13 cellular contexts compared by ENCODE assay signal in genomic region chr6:156917213-156917612, GRCh38.
DNase-seq lines count a peak whose midpoint lies in the region; ATAC-seq, FAIRE-seq and TF ChIP-seq lines count a peak whose summit lies in the region.
"Had no signal": no experiment of that assay in that cellular context is flagged by ENCODE, and none has a peak within 500 bp of the region (broad histone marks: within the 10 kb centered on the region; RNA-seq: fewer than 3 reads in every experiment).

No MANE protein-coding gene starts in this region.

- WGBS in GM12878 (ENCODE audit: insufficient coverage, insufficient replicate concordance, low lambda C conversion rate, missing lambda C conversion rate) = 28% methylated on average over 5 of the region's 5 CpGs
- WGBS in right cardiac atrium = 67% methylated on average over 5 of the region's 5 CpGs

- H3K36me3 Mint-ChIP-seq in CD8-positive, alpha-beta T cell = peaks cover 16% of the 10 kb centered on the region

- H3K36me3 ChIP-seq in CD8-positive, alpha-beta T cell (ENCODE audit: insufficient read depth, low read length) = no peaks in the 10 kb centered on the region
- peaks cover 0 to 2% of the 10 kb centered on the region in 2 experiments; a peak in 1 of 4 replicates for H3K36me3 ChIP-seq in GM12878 (ENCODE audit: control insufficient read depth in 2 of 2, insufficient read depth in 2 of 2, low read length in 1 of 2)

- SMC1A ChIA-PET in GM12878 (lab: Charles Lee; ENCODE audit: uncharacterized antibody, unreplicated experiment) = interaction anchor here (1.0 to 2.1 kb wide), 8 partner anchors 8 to 196 kb away, joined by 3 to 18 read pairs (median 4); no protein-coding TSS in a partner anchor

- H3K27ac ChIP-seq in CD8-positive, alpha-beta T cell (ENCODE audit: low read depth, low read length) = no peak overlapping the region
- peak overlapping the region; percentile 75 for H3K27ac ChIP-seq in GM12878 (ENCODE audit: control insufficient read depth, insufficient read depth)
- H3K27ac ChIP-seq in right cardiac atrium (ENCODE audit: low read length) = no peak overlapping the region

- BruUV-seq in GM12878 (replicated peaks; lab: Mats Ljungman, UMichigan) = no TSS peak

- no peak for TF ChIP-seq POLR2A in GM12878 (IDR thresholded peaks at IDR 0.05; ENCODE audit: low read depth, low read length)

- no peaks in the 10 kb centered on the region for H3K9me3 Mint-ChIP-seq in CD8-positive, alpha-beta T cell

- no peak for TF ChIP-seq RAD21 in GM12878 (IDR thresholded peaks at IDR 0.05; ENCODE audit: insufficient read depth, low read depth, low read length)

- no peaks in the 10 kb centered on the region for H3K27me3 ChIP-seq in CD8-positive, alpha-beta T cell (ENCODE audit: insufficient read depth, low read length)
- H3K27me3 ChIP-seq in GM12878 (replicated peaks in 1 of 2; ENCODE audit: control insufficient read depth in 2 of 2, insufficient read depth in 2 of 2, low read length in 1 of 2) (no peaks in the 10 kb centered on the region), right cardiac atrium (ENCODE audit: control insufficient read depth, insufficient read depth) (no peaks in the 10 kb centered on the region)
- H3K27me3 ChIP-seq: stomach had no signal

- H3K27ac Mint-ChIP-seq in CD8-positive, alpha-beta T cell = peak overlapping the region; percentile 42

- H3K4me1 ChIP-seq in CD8-positive, alpha-beta T cell (ENCODE audit: insufficient read depth, low read length) = peaks cover 27% of the 10 kb centered on the region
- H3K4me1 ChIP-seq in GM12878 (ENCODE audit: control insufficient read depth, insufficient read depth, low read length) (peaks cover 29% of the 10 kb centered on the region), right cardiac atrium (ENCODE audit: control insufficient read depth, insufficient read depth, low read length) (peaks cover 13% of the 10 kb centered on the region)

- CTCF ChIA-PET in CD8-positive, alpha-beta T cell (lab: Charles Lee) = no interaction called here
- CTCF ChIA-PET in GM12878 (lab: Yijun Ruan, JAX) = interaction anchor here (1.8 to 2.5 kb wide), 2 partner anchors 15 to 25 kb away, joined by 9 to 11 read pairs; no protein-coding TSS in a partner anchor

- no peak overlapping the region for H3K9ac ChIP-seq in GM12878 (ENCODE audit: control insufficient read depth, insufficient read depth, low read length)

- RAD21 ChIA-PET in GM12878 (lab: Charles Lee; ENCODE audit: unreplicated experiment) = interaction anchor here (1.1 to 2.7 kb wide), 3 partner anchors 9 to 65 kb away, joined by 3 to 9 read pairs (median 6); no protein-coding TSS in a partner anchor

- no peaks in the 10 kb centered on the region for H3K27me3 Mint-ChIP-seq in CD8-positive, alpha-beta T cell (ENCODE audit: low read depth)

- no peaks in the 10 kb centered on the region for H3K9me3 ChIP-seq in CD8-positive, alpha-beta T cell (ENCODE audit: low read length)
- H3K9me3 ChIP-seq in GM12878 (replicated peaks; ENCODE audit: control insufficient read depth, insufficient read depth, low read length) (no peaks in the 10 kb centered on the region), right cardiac atrium (ENCODE audit: control insufficient read depth, low read length) (no peaks in the 10 kb centered on the region)
- H3K9me3 ChIP-seq: stomach had no signal

- peaks cover 69% of the 10 kb centered on the region for H3K4me1 Mint-ChIP-seq in CD8-positive, alpha-beta T cell (ENCODE audit: low read depth)

- H4K20me1 ChIP-seq in GM12878 (ENCODE audit: control insufficient read depth, insufficient read depth) = no peaks in the 10 kb centered on the region

- TF ChIP-seq CTCF in CD8-positive, alpha-beta T cell (IDR thresholded peaks at IDR 0.05) = no peak
- TF ChIP-seq CTCF in GM12878 (IDR thresholded peaks at IDR 0.05 in 2 of 3, conservative IDR thresholded peaks at IDR 0.05 in 1 of 3; ENCODE audit: control insufficient read depth in 2 of 3, extremely low read depth in 1 of 3, insufficient read depth in 1 of 3, low read depth in 3 of 3, low read length in 3 of 3) = no peak

- intact Hi-C loops in CD8-positive, alpha-beta T cell (cut with DNase I, micrococcal nuclease) = no loop called here
- intact Hi-C loops in GM12878 (cut with micrococcal nuclease; ENCODE audit: unreplicated experiment) = no loop called here
- intact Hi-C loops in right cardiac atrium (cut with DNase I) = no loop called here

- no peak for DNase-seq in CD8-positive, alpha-beta T cell
- DNase-seq in GM12878 (ENCODE audit: low read depth, low spot score) (no peak), pons (ENCODE audit: low spot score) (no peak), right cardiac atrium (no peak), midbrain (lab: John Stamatoyannopoulos, UW) (no peak), occipital lobe (lab: John Stamatoyannopoulos, UW) (no peak)
- DNase-seq: activated naive CD4-positive, alpha-beta T cell; left cardiac atrium; NCI-H446; stomach had no signal

- H3K4me3 Mint-ChIP-seq in CD8-positive, alpha-beta T cell = no peak overlapping the region

- POLR2A ChIA-PET in CD8-positive, alpha-beta T cell (lab: Charles Lee) = no interaction called here
- POLR2A ChIA-PET in GM12878 (lab: Charles Lee) = interaction anchor here (0.8 kb wide), 1 partner anchor 38 kb away, joined by 4 read pairs; no protein-coding TSS in a partner anchor

- in situ Hi-C loops in GM12878 (cut with MboI) = no loop called here

- H3K79me2 ChIP-seq in GM12878 (ENCODE audit: control insufficient read depth, insufficient read depth, low read length) = peaks cover 71% of the 10 kb centered on the region

- H3K4me2 ChIP-seq in GM12878 (ENCODE audit: control insufficient read depth, insufficient read depth) = peak overlapping the region; percentile 43

- TF ChIP-seq EP300 in GM12878 (IDR thresholded peaks at IDR 0.05; ENCODE audit: borderline replicate concordance in 1 of 2, control insufficient read depth in 1 of 2, low read depth in 2 of 2, low read length in 2 of 2) = no peak

- H2AFZ ChIP-seq in GM12878 (ENCODE audit: control insufficient read depth, low read depth, low read length) = no peak overlapping the region

- FAIRE-seq in GM12878 (lab: Jason Lieb, UNC) = no peak
- FAIRE-seq: endothelial cell of umbilical vein had no signal

- no peak for ATAC-seq in CD8-positive, alpha-beta T cell
- peak; percentile 71 for ATAC-seq in GM19455 (IDR thresholded peaks at IDR 0.05; ENCODE audit: unreplicated experiment)
- ATAC-seq in HG03045 (IDR thresholded peaks at IDR 0.05; ENCODE audit: unreplicated experiment) = peak; percentile 61
- ATAC-seq in GM12878 = peak; percentile 81
- ATAC-seq in right cardiac atrium = no peak

- no peak overlapping the region for H3K4me3 ChIP-seq in CD8-positive, alpha-beta T cell (ENCODE audit: low read depth, low read length)
- no peak overlapping the region for H3K4me3 ChIP-seq in GM12878
- no peak overlapping the region for H3K4me3 ChIP-seq in right cardiac atrium (ENCODE audit: low read length)
- H3K4me3 ChIP-seq: stomach had no signal

TF ChIP-seq in GM12878, 131 proteins besides CTCF, POLR2A, EP300 and RAD21 (continues in another document):
- TF ChIP-seq ZNF207 (IDR thresholded peaks at IDR 0.05; ENCODE audit: borderline replicate concordance) (no peak), CBFB (IDR thresholded peaks at IDR 0.05; ENCODE audit: low read depth) (no peak), KLF5 (IDR thresholded peaks at IDR 0.05; ENCODE audit: partially characterized antibody) (no peak), CREB1 (IDR thresholded peaks at IDR 0.05; ENCODE audit: low read depth) (peak; percentile 21; the same call in 1 of the 2 replicates), NR2F1 (conservative IDR thresholded peaks at IDR 0.05) (no peak), MLLT1 (IDR thresholded peaks at IDR 0.05) (no peak), SRF (IDR thresholded peaks at IDR 0.05; ENCODE audit: low read depth in 2 of 2, low read length in 2 of 2) (no peak), NR2C2 (IDR thresholded peaks at IDR 0.05; ENCODE audit: borderline replicate concordance, control insufficient read depth, insufficient read length, low read depth) (no peak), KDM1A (IDR thresholded peaks at IDR 0.05; ENCODE audit: borderline replicate concordance) (no peak), E2F4 (IDR thresholded peaks at IDR 0.05; ENCODE audit: low read depth, low read length) (no peak), RUNX3 (IDR thresholded peaks at IDR 0.05; ENCODE audit: low read length) (peak; percentile 31; the same call in 1 of the 2 replicates), MEF2A (IDR thresholded peaks at IDR 0.05; ENCODE audit: insufficient read depth, low read depth, low read length) (no peak), RFX5 (IDR thresholded peaks at IDR 0.05; ENCODE audit: low read depth, low read length) (no peak), ZZZ3 (IDR thresholded peaks at IDR 0.05; ENCODE audit: control insufficient read depth, insufficient read length, low read depth) (no peak)

Comparison
In these comparisons a context has a peak if more than half of its experiments do, and no peak if none do; other contexts are left out.
1. ATAC-seq: peak in GM19455 (single experiment), HG03045 (single experiment) and GM12878 (single experiment); none in CD8-positive, alpha-beta T cell (single experiment) and right cardiac atrium (0 of 2).